ENCODE assay signal across 18 cellular contexts in the genomic region with DNA sequence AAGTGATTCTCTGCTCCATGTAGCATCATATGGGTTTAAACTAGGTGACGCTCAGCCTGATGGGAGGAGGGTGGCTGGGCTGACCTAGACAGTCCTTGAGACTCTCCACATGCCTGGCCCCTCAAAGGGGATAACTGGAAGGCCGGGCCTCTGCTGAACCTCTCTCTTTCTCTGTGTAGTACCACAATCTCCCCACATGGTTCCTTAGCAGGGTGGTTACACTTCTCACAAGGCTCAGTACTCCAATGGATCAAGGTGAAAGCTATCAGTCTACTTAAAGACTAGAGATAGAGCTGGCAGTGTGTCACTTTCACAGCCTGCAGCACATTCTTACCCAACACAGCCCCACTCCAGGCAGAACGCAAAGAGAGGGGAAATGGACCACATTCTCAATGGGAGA.
"Had no signal": no experiment of that assay in that cellular context is flagged by ENCODE, and none has a peak within 500 bp of the region (broad histone marks: within the 10 kb centered on the region; RNA-seq: fewer than 3 reads in every experiment).

No MANE protein-coding gene starts in this region.

- ATAC-seq: activated T-cell treated with anti-CD3 and anti-CD28 coated beads, Interleukin-2, amount 50 U/mL, for 4 hours; left lobe of liver; sciatic nerve; SK-N-SH treated with all-trans-retinoic acid at 6 μM for 48 hours had no signal

- H3K4me3 ChIP-seq: body of pancreas, thyroid gland, vagina had no signal

- H3K9me3 ChIP-seq: body of pancreas, thyroid gland, vagina had no signal

- H3K9me3 Mint-ChIP-seq: activated naive CD4-positive, alpha-beta T cell treated with anti-CD3 and anti-CD28 coated beads for 36 hours; activated T-cell treated with anti-CD3 and anti-CD28 coated beads, Interleukin-2, amount 50 U/mL, for 4 hours; neural crest cell had no signal

- H3K27ac Mint-ChIP-seq: activated naive CD4-positive, alpha-beta T cell treated with anti-CD3 and anti-CD28 coated beads for 36 hours had no signal

- H3K27ac ChIP-seq: thyroid gland, vagina had no signal

- H3K4me1 ChIP-seq: body of pancreas, thyroid gland had no signal

- H3K27me3 ChIP-seq: body of pancreas, thyroid gland, vagina had no signal

- H3K4me3 Mint-ChIP-seq: activated naive CD4-positive, alpha-beta T cell treated with anti-CD3 and anti-CD28 coated beads for 36 hours; activated T-cell treated with anti-CD3 and anti-CD28 coated beads, Interleukin-2, amount 50 U/mL, for 4 hours; neural crest cell had no signal

- H3K36me3 ChIP-seq: thyroid gland, vagina had no signal

- DNase-seq: activated CD4-positive, alpha-beta T cell treated with anti-CD3 and anti-CD28 coated beads, Interleukin-2, amount 50 U/mL, for 1 hour; activated CD8-positive, alpha-beta memory T cell treated with anti-CD3 and anti-CD28 coated beads, Interleukin-2, amount 50 U/mL, for 4 hours; activated naive CD4-positive, alpha-beta T cell treated with anti-CD3 and anti-CD28 coated beads for 36 hours; activated T-cell treated with anti-CD3 and anti-CD28 coated beads, Interleukin-2, amount 50 U/mL, for 4 hours; body of pancreas; caudate nucleus; head of caudate nucleus; midbrain; stimulated activated CD4-positive, alpha-beta T cell treated with anti-CD3 and anti-CD28 coated beads, Interleukin-4, amount 100 ng/mL, for 4 hours; stimulated activated naive CD4-positive, alpha-beta T cell; T-helper 1 cell; T1000; thyroid gland had no signal
